ENCODE assay signal across 8 cellular contexts in genomic region chr13:109162248-109163051, GRCh38.
A peak's percentile ranks its signal among the peaks of the same experiment; 100 is the strongest.
DNase-seq lines count a peak whose midpoint lies in the region; ATAC-seq and TF ChIP-seq lines count a peak whose summit lies in the region.

No MANE protein-coding gene starts in this region.

- H3K4me3 Mint-ChIP-seq in activated T-helper 17 cell treated with anti-CD3 and anti-CD28 coated beads, Interleukin-2, amount 50 U/mL, for 72 hours = no peak overlapping the region

- no peak for TF ChIP-seq CTCF in tibial artery (IDR thresholded peaks at IDR 0.05)

- no peaks in the 10 kb centered on the region for H3K36me3 Mint-ChIP-seq in activated T-helper 17 cell treated with anti-CD3 and anti-CD28 coated beads, Interleukin-2, amount 50 U/mL, for 72 hours (ENCODE audit: low read depth)

- intact Hi-C loops in posterior cingulate gyrus (cut with DNase I) (no loop called here), tibial artery (cut with DNase I; ENCODE audit: low total_unique reads) (loop anchor here (10.0 kb wide), 1 partner anchor 82 kb away; no protein-coding TSS in a partner anchor)

- no peak overlapping the region for H3K27ac ChIP-seq in tibial artery

- no peak overlapping the region for H3K4me3 ChIP-seq in tibial artery

- peaks cover 0 to 16% (median 0%) of the 10 kb centered on the region in 4 donors for H3K4me1 ChIP-seq in tibial artery

- no peaks in the 10 kb centered on the region for H3K27me3 ChIP-seq in tibial artery

- DNase-seq in HT1080 (ENCODE audit: low read depth) = peak; percentile 25
- no peak for DNase-seq in posterior cingulate gyrus
- DNase-seq in G401 (ENCODE audit: low spot score) = no peak
- DNase-seq in NCI-H446 treated with DMSO at 0.1 percent for 48 hours (lab: John Stamatoyannopoulos, UW) = no peak
- no peak for DNase-seq in tibial artery

- H3K4me1 Mint-ChIP-seq in activated T-helper 17 cell treated with anti-CD3 and anti-CD28 coated beads, Interleukin-2, amount 50 U/mL, for 72 hours = peaks cover 4% of the 10 kb centered on the region

- H3K27ac Mint-ChIP-seq in activated T-helper 17 cell treated with anti-CD3 and anti-CD28 coated beads, Interleukin-2, amount 50 U/mL, for 72 hours = no peak overlapping the region

- H3K9me3 ChIP-seq in tibial artery = no peaks in the 10 kb centered on the region

- in situ Hi-C loops in G401 (cut with HindIII; ENCODE audit: low sequenced_read_pairs) = no loop called here

- no peaks in the 10 kb centered on the region for H3K36me3 ChIP-seq in tibial artery

- peaks cover 8% of the 10 kb centered on the region for H3K27me3 Mint-ChIP-seq in activated T-helper 17 cell treated with anti-CD3 and anti-CD28 coated beads, Interleukin-2, amount 50 U/mL, for 72 hours

- H3K9me3 Mint-ChIP-seq in activated T-helper 17 cell treated with anti-CD3 and anti-CD28 coated beads, Interleukin-2, amount 50 U/mL, for 72 hours = no peaks in the 10 kb centered on the region

- peak; percentile 86 for ATAC-seq in GM18499 (IDR thresholded peaks at IDR 0.05; ENCODE audit: insufficient read depth, unreplicated experiment)
- ATAC-seq in GM21515 (IDR thresholded peaks at IDR 0.05; ENCODE audit: unreplicated experiment) = peak; percentile 88
- peak; percentile 96 for ATAC-seq in activated T-helper 17 cell treated with anti-CD3 and anti-CD28 coated beads, Interleukin-2, amount 50 U/mL, for 72 hours (replicated peaks)
